ENCODE assay signal across 8 cellular contexts in genomic region chr21:25895565-25896205, GRCh38.
A peak's percentile ranks its signal among the peaks of the same experiment; 100 is the strongest.
DNase-seq lines count a peak whose midpoint lies in the region; ATAC-seq, FAIRE-seq and TF ChIP-seq lines count a peak whose summit lies in the region.

No MANE protein-coding gene starts in this region.

- H3K4me3 ChIP-seq in A549 (no peak overlapping the region), astrocyte of the spinal cord (ENCODE audit: low read depth, low read length) (no peak overlapping the region), kidney (ENCODE audit: low read length in 2 of 2) (no peak overlapping the region), uterus (no peak overlapping the region)

- no peak for DNase-seq in A549 (ENCODE audit: low read depth in 1 of 2, low spot score in 1 of 2)
- peak; percentile 23 for DNase-seq in NCI-H345 (lab: John Stamatoyannopoulos, UW)
- peak; percentile 36 for DNase-seq in astrocyte of the spinal cord (ENCODE audit: low read depth, low spot score)
- no peak for DNase-seq in kidney
- DNase-seq in uterus, result no peak
- DNase-seq in RCC 7860 (ENCODE audit: low spot score), result no peak

- H3K9me3 ChIP-seq in A549, result no peaks in the 10 kb centered on the region
- no peaks in the 10 kb centered on the region for H3K9me3 ChIP-seq in kidney (ENCODE audit: control insufficient read depth in 1 of 2, low read length in 2 of 2)
- H3K9me3 ChIP-seq in uterus, result no peaks in the 10 kb centered on the region

- H3K36me3 ChIP-seq in kidney (ENCODE audit: control insufficient read depth in 1 of 2, insufficient read depth in 2 of 2, low read length in 2 of 2) (peaks cover 8 to 9% of the 10 kb centered on the region in 2 donors), uterus (no peaks in the 10 kb centered on the region)

- WGBS in A549 (ENCODE audit: missing lambda C conversion rate), result 79% methylated on average over 6 of the region's 6 CpGs

- H3K9ac ChIP-seq in kidney (ENCODE audit: low read length in 2 of 2), result no peak overlapping the region

- H3K4me2 ChIP-seq in A549, result no peak overlapping the region

- in situ Hi-C loops in astrocyte of the spinal cord (cut with HindIII; ENCODE audit: low sequenced_read_pairs), result loop anchor here (25.0 kb wide), 1 partner anchor 267 kb away; the partner anchor contains the start of gene APP

- TF ChIP-seq EP300 in A549 (IDR thresholded peaks at IDR 0.05), result no peak

- no peak for ATAC-seq in A549
- peak; percentile 63 for ATAC-seq in GM18499 (IDR thresholded peaks at IDR 0.05; ENCODE audit: insufficient read depth, unreplicated experiment)
- peak; percentile 80 for ATAC-seq in HG02981 (IDR thresholded peaks at IDR 0.05; ENCODE audit: unreplicated experiment)

- TF ChIP-seq CTCF in A549 (IDR thresholded peaks at IDR 0.05) (0 out of 3 replicates have a peak, but pooled peaks have one; percentile 12), astrocyte of the spinal cord (IDR thresholded peaks at IDR 0.05; ENCODE audit: low read depth, low read length) (peak; percentile 42), kidney (IDR thresholded peaks at IDR 0.05; ENCODE audit: borderline replicate concordance, extremely low read depth, insufficient read depth) (peak; percentile 57), uterus (IDR thresholded peaks at IDR 0.05) (peak; percentile 33 to 63 (median 54))

- POLR2A ChIA-PET in A549 (lab: Yijun Ruan, JAX), result no interaction called here

- intact Hi-C loops in kidney (cut with DNase I) (no loop called here), uterus (cut with DNase I; ENCODE audit: low total_unique reads) (no loop called here)

- H3K4me1 ChIP-seq in A549 (no peaks in the 10 kb centered on the region), kidney (ENCODE audit: control insufficient read depth in 1 of 2, insufficient read depth in 1 of 2, low read depth in 1 of 2, low read length in 2 of 2) (peaks cover 2 to 4% of the 10 kb centered on the region in 2 donors), uterus (no peaks in the 10 kb centered on the region)

- TF ChIP-seq RAD21 in A549 (conservative IDR thresholded peaks at IDR 0.05 in 1 of 2, IDR thresholded peaks at IDR 0.05 in 1 of 2), result peak in 1 of 2 experiments; percentile 10; a peak in 1 of 5 replicates

- H3K27me3 ChIP-seq in uterus, result no peaks in the 10 kb centered on the region

- no peak for TF ChIP-seq POLR2A in A549 (IDR thresholded peaks at IDR 0.05; ENCODE audit: low read length)
- no peak for TF ChIP-seq POLR2A in uterus (IDR thresholded peaks at IDR 0.05)

- CTCF ChIA-PET in A549 (lab: Yijun Ruan, JAX), result interaction anchor here (1.2 to 1.5 kb wide), 3 partner anchors 8 to 342 kb away, joined by 3 to 8 read pairs (median 3); no protein-coding TSS in a partner anchor

- FAIRE-seq in A549 (lab: Jason Lieb, UNC), result no peak
- FAIRE-seq in kidney (lab: Jason Lieb, UNC), result peak; percentile 51
- no peak for FAIRE-seq in RCC 7860 (lab: Jason Lieb, UNC)

- no peak overlapping the region for H3K27ac ChIP-seq in A549
- H3K27ac ChIP-seq in kidney (ENCODE audit: low read depth in 2 of 2, low read length in 2 of 2), result no peak overlapping the region
- H3K27ac ChIP-seq in uterus, result peak overlapping the region in 1 of 2 donors; percentile 46

TF ChIP-seq in A549, 52 proteins besides CTCF, POLR2A, EP300 and RAD21:
- TF ChIP-seq MAFK (IDR thresholded peaks at IDR 0.05; ENCODE audit: partially characterized antibody), result peak; percentile 57
- TF ChIP-seq EHF (CRISPR knock-in tag; IDR thresholded peaks at IDR 0.05), result no peak
- TF ChIP-seq MAZ (IDR thresholded peaks at IDR 0.05; ENCODE audit: borderline replicate concordance, low read depth, low read length), result no peak
- no peak for TF ChIP-seq NPAS2 (CRISPR knock-in tag; IDR thresholded peaks at IDR 0.05; ENCODE audit: borderline replicate concordance)
- TF ChIP-seq SMC3 (IDR thresholded peaks at IDR 0.05), result no peak

Comparison
In these comparisons a context has a peak if more than half of its experiments do, and no peak if none do; other contexts are left out.
1. ATAC-seq: peak in GM18499 (single experiment) and HG02981 (single experiment); none in A549 (0 of 2).
2. DNase-seq: peak in NCI-H345 (single experiment) and astrocyte of the spinal cord (single experiment); none in A549 (0 of 2), kidney (single experiment), uterus (0 of 2) and RCC 7860 (single experiment).
3. Peak in every context shown above with its lines, with median percentiles within 50 percentile points of each other: CTCF ChIP-seq.